Comparison of ENCODE assay signal across 10 cellular contexts in the genomic region with DNA sequence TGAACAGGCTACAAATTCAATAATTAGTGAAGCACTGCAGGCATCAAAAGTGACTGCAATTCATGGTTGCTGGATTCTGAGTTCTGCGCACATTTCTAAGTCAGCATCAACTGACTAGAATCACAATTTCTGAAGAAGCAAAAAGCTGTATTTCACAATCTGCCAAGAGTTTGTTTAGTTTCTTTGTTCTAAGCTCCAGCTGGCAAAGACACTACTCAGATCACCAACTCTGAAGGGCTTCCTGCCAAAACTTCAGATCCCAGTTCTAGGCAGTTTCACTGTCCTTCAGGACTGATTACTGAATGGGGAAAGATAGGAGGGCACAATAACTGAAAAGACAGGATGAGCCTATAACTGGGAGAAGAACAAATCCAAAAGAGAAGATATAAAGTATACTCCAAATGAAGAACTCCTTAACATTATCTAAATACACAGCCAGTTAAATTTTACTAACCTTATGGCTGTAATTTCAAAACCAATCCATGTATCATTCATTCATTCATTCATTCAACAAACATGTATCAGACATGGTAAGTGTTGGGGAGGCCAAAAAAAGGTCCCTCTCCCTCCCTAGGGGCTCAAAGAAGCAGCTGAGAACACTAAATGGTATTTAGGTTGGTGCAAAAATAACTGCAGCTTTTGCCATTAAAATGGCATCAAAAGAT. TPM values are rescaled to one million over a fixed set of nuclear protein-coding genes. Genes with fewer than 3 reads are reported as not detected.
DNase-seq lines count a peak whose midpoint lies in the region; ATAC-seq and TF ChIP-seq lines count a peak whose summit lies in the region.
"Had no signal": no experiment of that assay in that cellular context is flagged by ENCODE, and none has a peak within 500 bp of the region (broad histone marks: within the 10 kb centered on the region; RNA-seq: fewer than 3 reads in every experiment).

No MANE protein-coding gene starts in this region.

- no peaks in the 10 kb centered on the region for H3K79me2 ChIP-seq in Karpas-422 (ENCODE audit: low read length)

- H3K27me3 ChIP-seq in gastroesophageal sphincter, result no peaks in the 10 kb centered on the region
- H3K27me3 ChIP-seq in Karpas-422 (ENCODE audit: low read length), result no peaks in the 10 kb centered on the region

- TF ChIP-seq POLR2A in gastroesophageal sphincter (IDR thresholded peaks at IDR 0.05), result no peak

- H3K27ac ChIP-seq in C4-2B (peak overlapping the region; percentile 19; the same call in 1 of the 2 replicates), gastroesophageal sphincter (peak overlapping the region in 2 of 4 donors; percentile 23 to 64), Karpas-422 (ENCODE audit: low read length) (no peak overlapping the region)

- 11 to 14% methylated on average over 1 of the region's 1 CpG for WGBS in gastroesophageal sphincter (ENCODE audit: low coverage in 1 of 2), 2 donors

- H3K4me2 ChIP-seq in Karpas-422 (ENCODE audit: low read depth, low read length, poor library complexity, severe bottlenecking), result no peak overlapping the region

- no peak overlapping the region for H2AFZ ChIP-seq in Karpas-422 (ENCODE audit: low read length)

- H3K9me2 ChIP-seq in Karpas-422 (replicated peaks; ENCODE audit: insufficient read depth, low read length), result no peaks in the 10 kb centered on the region

- H3K4me1 ChIP-seq in gastroesophageal sphincter (peaks cover 8 to 72% (median 17%) of the 10 kb centered on the region in 3 donors), Karpas-422 (ENCODE audit: low read length) (no peaks in the 10 kb centered on the region)

- H3K9ac ChIP-seq in Karpas-422 (ENCODE audit: low read length), result no peak overlapping the region

- H3K4me3 ChIP-seq in gastroesophageal sphincter, result no peak overlapping the region
- no peak overlapping the region for H3K4me3 ChIP-seq in Karpas-422 (ENCODE audit: low read length)

- DNase-seq in amniotic epithelial cell (ENCODE audit: low read depth) (peak; percentile 90), omental fat pad (ENCODE audit: low spot score) (no peak), Karpas-422 (no peak)
- no peak for DNase-seq in activated CD4-positive, alpha-beta T cell treated with anti-CD3 and anti-CD28 coated beads for 4 hours
- no peak for DNase-seq in activated CD4-positive, alpha-beta T cell treated with anti-CD3 and anti-CD28 coated beads, Interleukin-2, amount 50 U/mL, for 1 hour
- DNase-seq: NCI-H146 had no signal

- H4K20me1 ChIP-seq in Karpas-422 (ENCODE audit: insufficient read depth, low read depth, low read length), result no peaks in the 10 kb centered on the region

- H3K9me3 ChIP-seq in gastroesophageal sphincter (no peaks in the 10 kb centered on the region), Karpas-422 (ENCODE audit: low read length) (peaks cover 17% of the 10 kb centered on the region; the same call in 1 of the 2 replicates)

- H3K36me3 ChIP-seq in gastroesophageal sphincter, result no peaks in the 10 kb centered on the region
- H3K36me3 ChIP-seq in Karpas-422 (ENCODE audit: insufficient read depth, low read length), result no peaks in the 10 kb centered on the region

- ATAC-seq in gastroesophageal sphincter, result peak; percentile 73
- ATAC-seq in omental fat pad (ENCODE audit: low FRiP score), result peak; percentile 57
- no peak for ATAC-seq in GM18873 (IDR thresholded peaks at IDR 0.05; ENCODE audit: low FRiP score, unreplicated experiment)
- ATAC-seq: HCT116 had no signal

- no peak for TF ChIP-seq CTCF in C4-2B (conservative IDR thresholded peaks at IDR 0.05)
- TF ChIP-seq CTCF in gastroesophageal sphincter (IDR thresholded peaks at IDR 0.05), result no peak
- TF ChIP-seq CTCF in omental fat pad (IDR thresholded peaks at IDR 0.05), result no peak

- no peak for TF ChIP-seq EP300 in gastroesophageal sphincter (IDR thresholded peaks at IDR 0.05)

RNA-seq across cellular contexts. Expression of gene TJP1, which starts 17.1 kb away (rescaled TPM):
- total RNA-seq in gastroesophageal sphincter (100 to 1,000 TPM; 100 to 115 (median 103) TPM), omental fat pad (100 to 1,000 TPM in 1 of 4 donors, 10 to 100 TPM in 3; 88.0 to 165 (median 93.9) TPM)
- not detected in 2 replicates for total RNA-seq in Karpas-422 (2014; rRNA removed; shearing (Covaris generic); ENCODE audit: low replicate concordance)

Comparison
In these comparisons a context has a peak if more than half of its experiments do, and no peak if none do; other contexts are left out.
1. RNA of gene TJP1, which starts 17.1 kb away (total RNA-seq): 100 to 115 TPM in gastroesophageal sphincter and 88.0 to 165 TPM in omental fat pad; not detected in Karpas-422; every median in the first group is over 10 times any median in the second.